In the genomic region with DNA sequence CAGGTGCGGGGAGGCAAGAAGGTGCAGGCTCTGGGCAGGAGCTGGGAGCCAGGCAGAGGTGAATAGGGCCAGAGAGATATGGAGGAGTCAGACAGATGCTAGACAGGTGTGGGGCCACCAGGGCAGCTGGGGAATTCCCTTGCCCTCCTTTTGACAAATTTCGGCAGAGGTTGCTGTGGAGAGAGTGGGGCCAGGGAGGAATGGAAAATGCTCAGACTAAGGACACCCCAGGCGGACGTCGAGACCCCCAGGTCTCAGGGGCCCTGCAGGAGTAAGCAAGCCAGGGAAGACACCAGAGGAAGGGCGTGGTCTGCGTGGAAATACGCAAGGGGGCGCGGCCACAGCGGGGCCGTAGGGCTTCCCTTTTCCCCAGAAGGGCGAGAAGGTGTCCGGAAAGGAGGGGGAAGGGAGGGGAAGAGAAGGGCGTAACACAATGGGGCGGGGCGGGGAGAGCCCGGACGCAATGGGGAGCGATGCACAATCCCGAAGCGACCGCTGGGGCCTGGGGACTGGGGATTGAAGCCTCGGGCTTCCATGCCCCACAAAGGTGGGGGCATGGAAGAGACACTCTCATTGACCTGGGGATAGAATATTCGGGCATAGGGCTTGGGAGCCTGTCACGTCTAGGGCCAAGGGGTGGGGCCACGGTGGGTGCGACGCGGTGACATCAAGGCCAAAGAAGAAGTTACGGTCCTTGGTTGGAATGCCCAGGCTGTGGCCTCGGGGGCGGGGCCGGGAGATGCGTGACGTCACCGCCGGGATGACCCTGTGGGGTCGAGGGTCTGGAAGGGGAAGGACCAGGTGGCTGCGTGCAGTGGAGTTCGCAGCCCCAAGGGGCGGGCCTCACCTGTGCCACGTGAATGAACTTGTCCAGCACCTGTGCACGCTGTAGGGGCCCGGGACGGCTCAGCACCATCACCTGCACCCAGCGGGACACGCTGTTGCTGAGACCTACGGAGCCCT, we compare ENCODE assay signal across 1 cellular context.
TF ChIP-seq lines count a peak whose summit lies in the region.

No MANE protein-coding gene starts in this region.

TF ChIP-seq in Ishikawa, 13 proteins besides CTCF, POLR2A, EP300 and RAD21 (continued from another document):
- TF ChIP-seq, protein P1, sequence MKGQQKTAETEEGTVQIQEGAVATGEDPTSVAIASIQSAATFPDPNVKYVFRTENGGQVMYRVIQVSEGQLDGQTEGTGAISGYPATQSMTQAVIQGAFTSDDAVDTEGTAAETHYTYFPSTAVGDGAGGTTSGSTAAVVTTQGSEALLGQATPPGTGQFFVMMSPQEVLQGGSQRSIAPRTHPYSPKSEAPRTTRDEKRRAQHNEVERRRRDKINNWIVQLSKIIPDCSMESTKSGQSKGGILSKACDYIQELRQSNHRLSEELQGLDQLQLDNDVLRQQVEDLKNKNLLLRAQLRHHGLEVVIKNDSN (IDR thresholded peaks at IDR 0.05): 0 out of 2 replicates have a peak, but pooled peaks have one; percentile 32
